In genomic region chr1:51203121-51203873, GRCh38 we compare ENCODE assay signal across 1 cellular context.
TF ChIP-seq lines count a peak whose summit lies in the region.

No MANE protein-coding gene starts in this region.

TF ChIP-seq in WTC11, 78 proteins besides CTCF, POLR2A, EP300 and RAD21 (continued from another document):
- TF ChIP-seq, protein P1, sequence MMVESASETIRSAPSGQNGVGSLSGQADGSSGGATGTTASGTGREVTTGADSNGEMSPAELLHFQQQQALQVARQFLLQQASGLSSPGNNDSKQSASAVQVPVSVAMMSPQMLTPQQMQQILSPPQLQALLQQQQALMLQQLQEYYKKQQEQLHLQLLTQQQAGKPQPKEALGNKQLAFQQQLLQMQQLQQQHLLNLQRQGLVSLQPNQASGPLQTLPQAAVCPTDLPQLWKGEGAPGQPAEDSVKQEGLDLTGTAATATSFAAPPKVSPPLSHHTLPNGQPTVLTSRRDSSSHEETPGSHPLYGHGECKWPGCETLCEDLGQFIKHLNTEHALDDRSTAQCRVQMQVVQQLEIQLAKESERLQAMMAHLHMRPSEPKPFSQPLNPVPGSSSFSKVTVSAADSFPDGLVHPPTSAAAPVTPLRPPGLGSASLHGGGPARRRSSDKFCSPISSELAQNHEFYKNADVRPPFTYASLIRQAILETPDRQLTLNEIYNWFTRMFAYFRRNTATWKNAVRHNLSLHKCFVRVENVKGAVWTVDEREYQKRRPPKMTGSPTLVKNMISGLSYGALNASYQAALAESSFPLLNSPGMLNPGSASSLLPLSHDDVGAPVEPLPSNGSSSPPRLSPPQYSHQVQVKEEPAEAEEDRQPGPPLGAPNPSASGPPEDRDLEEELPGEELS (CRISPR knock-in tag; IDR thresholded peaks at IDR 0.05), result no peak
- no peak for TF ChIP-seq ATF3 (CRISPR knock-in tag; conservative IDR thresholded peaks at IDR 0.05)
- TF ChIP-seq FOXJ3 (CRISPR knock-in tag; IDR thresholded peaks at IDR 0.05; ENCODE audit: borderline replicate concordance), result no peak
- TF ChIP-seq CREM (CRISPR knock-in tag; IDR thresholded peaks at IDR 0.05), result no peak
- TF ChIP-seq, protein P2, sequence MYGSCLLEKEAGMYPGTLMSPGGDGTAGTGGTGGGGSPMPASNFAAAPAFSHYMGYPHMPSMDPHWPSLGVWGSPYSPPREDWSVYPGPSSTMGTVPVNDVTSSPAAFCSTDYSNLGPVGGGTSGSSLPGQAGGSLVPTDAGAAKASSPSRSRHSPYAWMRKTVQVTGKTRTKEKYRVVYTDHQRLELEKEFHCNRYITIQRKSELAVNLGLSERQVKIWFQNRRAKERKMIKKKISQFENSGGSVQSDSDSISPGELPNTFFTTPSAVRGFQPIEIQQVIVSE (CRISPR knock-in tag; IDR thresholded peaks at IDR 0.05; ENCODE audit: borderline replicate concordance), result no peak
- no peak for TF ChIP-seq CREB1 (CRISPR knock-in tag; IDR thresholded peaks at IDR 0.05)
- TF ChIP-seq ZNF512 (CRISPR knock-in tag; IDR thresholded peaks at IDR 0.05; ENCODE audit: borderline replicate concordance), result no peak
- TF ChIP-seq SOX15 (CRISPR knock-in tag; IDR thresholded peaks at IDR 0.05), result no peak
- no peak for TF ChIP-seq SMAD4 (CRISPR knock-in tag; IDR thresholded peaks at IDR 0.05)
- no peak for TF ChIP-seq CBFB (CRISPR knock-in tag; IDR thresholded peaks at IDR 0.05; ENCODE audit: low read depth)
- TF ChIP-seq, protein P3, sequence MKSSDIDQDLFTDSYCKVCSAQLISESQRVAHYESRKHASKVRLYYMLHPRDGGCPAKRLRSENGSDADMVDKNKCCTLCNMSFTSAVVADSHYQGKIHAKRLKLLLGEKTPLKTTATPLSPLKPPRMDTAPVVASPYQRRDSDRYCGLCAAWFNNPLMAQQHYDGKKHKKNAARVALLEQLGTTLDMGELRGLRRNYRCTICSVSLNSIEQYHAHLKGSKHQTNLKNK (CRISPR knock-in tag; IDR thresholded peaks at IDR 0.05), result no peak
